In the genomic region with DNA sequence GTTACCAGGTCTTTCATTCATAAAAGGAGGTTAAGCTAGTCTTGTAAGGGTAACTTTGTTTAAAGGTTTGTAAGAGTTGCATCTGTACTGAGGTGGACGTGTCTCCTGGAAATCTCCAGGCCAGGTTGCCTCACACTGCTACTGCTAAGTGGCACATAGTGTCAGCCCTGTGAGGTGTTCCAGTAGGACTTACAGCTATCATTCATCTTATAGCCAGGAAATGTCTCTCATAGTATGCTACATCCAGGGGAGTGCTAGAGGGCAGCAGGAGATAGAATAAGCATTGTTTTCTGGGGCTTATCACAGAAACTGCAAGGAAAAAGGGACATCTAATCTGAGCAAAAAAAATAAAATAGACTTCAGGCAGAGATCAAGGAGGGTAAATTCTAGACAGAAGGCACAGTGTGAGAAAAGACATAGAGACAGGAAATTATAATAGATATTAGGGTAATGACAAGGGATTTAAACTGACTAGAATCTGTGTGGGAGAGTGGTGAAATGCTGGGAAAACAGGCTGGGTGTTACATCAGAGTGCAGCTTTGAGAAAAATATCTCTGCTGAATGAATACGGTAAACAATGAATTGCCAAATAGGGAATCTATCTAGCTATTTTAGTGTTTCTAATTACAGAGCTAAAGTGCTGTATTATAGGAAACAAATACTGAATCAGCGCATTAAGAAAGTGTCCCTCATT, we compare ENCODE assay signal across 17 cellular contexts.
DNase-seq lines count a peak whose midpoint lies in the region; ATAC-seq, FAIRE-seq and TF ChIP-seq lines count a peak whose summit lies in the region.
"Had no signal": no experiment of that assay in that cellular context is flagged by ENCODE, and none has a peak within 500 bp of the region (broad histone marks: within the 10 kb centered on the region; RNA-seq: fewer than 3 reads in every experiment).

No MANE protein-coding gene starts in this region.

- POLR2A ChIA-PET in activated CD4-positive, alpha-beta T cell treated with anti-CD3 and anti-CD28 coated beads for 36 hours (lab: Charles Lee), result no interaction called here
- POLR2A ChIA-PET in GM12878 (lab: Charles Lee), result no interaction called here

- no peak for TF ChIP-seq RAD21 in GM12878 (IDR thresholded peaks at IDR 0.05; ENCODE audit: insufficient read depth, low read depth, low read length)

- H3K36me3 ChIP-seq in GM12878 (ENCODE audit: control insufficient read depth in 2 of 2, insufficient read depth in 2 of 2, low read length in 1 of 2), result no peaks in the 10 kb centered on the region
- no peaks in the 10 kb centered on the region for H3K36me3 ChIP-seq in testis (ENCODE audit: low read depth, missing control alignments)
- peaks cover 0 to 8% (median 0%) of the 10 kb centered on the region in 3 donors for H3K36me3 ChIP-seq in tibial nerve
- H3K36me3 ChIP-seq: uterus had no signal

- H3K9me3 ChIP-seq in GM12878 (replicated peaks; ENCODE audit: control insufficient read depth, insufficient read depth, low read length), result no peaks in the 10 kb centered on the region
- no peaks in the 10 kb centered on the region for H3K9me3 ChIP-seq in testis
- peaks cover 0 to 8% (median 0%) of the 10 kb centered on the region in 4 donors for H3K9me3 ChIP-seq in tibial nerve
- H3K9me3 ChIP-seq: uterus had no signal

- no peaks in the 10 kb centered on the region for H3K36me3 Mint-ChIP-seq in activated CD4-positive, alpha-beta T cell treated with anti-CD3 and anti-CD28 coated beads for 36 hours (ENCODE audit: low read depth)
- H3K36me3 Mint-ChIP-seq in type B pancreatic cell, result no peaks in the 10 kb centered on the region

- ATAC-seq in activated CD4-positive, alpha-beta T cell treated with anti-CD3 and anti-CD28 coated beads for 36 hours, result no peak
- ATAC-seq in GM12878, result peak; percentile 56
- ATAC-seq in left cardiac atrium, result peak; percentile 37 to 44
- ATAC-seq in GM18870 (IDR thresholded peaks at IDR 0.05; ENCODE audit: unreplicated experiment), result no peak
- ATAC-seq: activated CD4-positive, CD25-positive, alpha-beta regulatory T cell treated with anti-CD3 and anti-CD28 coated beads, Interleukin-2, amount 50 U/mL, for 24 hours had no signal

- no peak overlapping the region for H3K4me2 ChIP-seq in GM12878 (ENCODE audit: control insufficient read depth, insufficient read depth)

- TF ChIP-seq CTCF in GM12878 (IDR thresholded peaks at IDR 0.05 in 2 of 3, conservative IDR thresholded peaks at IDR 0.05 in 1 of 3; ENCODE audit: control insufficient read depth in 2 of 3, extremely low read depth in 1 of 3, insufficient read depth in 1 of 3, low read depth in 3 of 3, low read length in 3 of 3) (peak in 1 of 3 experiments; percentile 19; a peak in 1 of 6 replicates), testis (IDR thresholded peaks at IDR 0.05) (no peak), tibial nerve (IDR thresholded peaks at IDR 0.05) (no peak), type B pancreatic cell (conservative IDR thresholded peaks at IDR 0.05) (no peak)

- H3K79me2 ChIP-seq in GM12878 (ENCODE audit: control insufficient read depth, insufficient read depth, low read length), result no peaks in the 10 kb centered on the region

- intact Hi-C loops in activated CD4-positive, alpha-beta T cell treated with anti-CD3 and anti-CD28 coated beads for 36 hours (cut with DNase I, micrococcal nuclease), result no loop called here
- intact Hi-C loops in GM12878 (cut with micrococcal nuclease; ENCODE audit: unreplicated experiment) (no loop called here), left cardiac atrium (cut with DNase I) (no loop called here), testis (cut with DNase I; ENCODE audit: low total_unique reads) (no loop called here)

- no peaks in the 10 kb centered on the region for H3K27me3 ChIP-seq in GM12878 (replicated peaks in 1 of 2; ENCODE audit: control insufficient read depth in 2 of 2, insufficient read depth in 2 of 2, low read length in 1 of 2)
- H3K27me3 ChIP-seq in testis, result no peaks in the 10 kb centered on the region
- H3K27me3 ChIP-seq in tibial nerve, result no peaks in the 10 kb centered on the region
- H3K27me3 ChIP-seq: uterus had no signal

- no peak for TF ChIP-seq EP300 in GM12878 (IDR thresholded peaks at IDR 0.05; ENCODE audit: borderline replicate concordance in 1 of 2, control insufficient read depth in 1 of 2, low read depth in 2 of 2, low read length in 2 of 2)
- TF ChIP-seq EP300 in tibial nerve (IDR thresholded peaks at IDR 0.05), result no peak

- H3K9ac ChIP-seq in GM12878 (ENCODE audit: control insufficient read depth, insufficient read depth, low read length), result no peak overlapping the region

- H3K27me3 Mint-ChIP-seq in activated CD4-positive, alpha-beta T cell treated with anti-CD3 and anti-CD28 coated beads for 36 hours, result no peaks in the 10 kb centered on the region
- H3K27me3 Mint-ChIP-seq in type B pancreatic cell, result no peaks in the 10 kb centered on the region
- H3K27me3 Mint-ChIP-seq: activated T-cell treated with anti-CD3 and anti-CD28 coated beads, Interleukin-2, amount 50 U/mL, for 24 hours had no signal

- peak; percentile 7 for DNase-seq in activated CD4-positive, alpha-beta T cell treated with anti-CD3 and anti-CD28 coated beads for 36 hours
- no peak for DNase-seq in activated CD4-positive, alpha-beta T cell treated with anti-CD3 and anti-CD28 coated beads for 1 hour
- DNase-seq in GM12878 (ENCODE audit: low read depth, low spot score) (no peak), left cardiac atrium (no peak), testis (peak; percentile 32), tibial nerve (ENCODE audit: low spot score in 2 of 2) (no peak), type B pancreatic cell (ENCODE audit: extremely low spot score, unreplicated experiment) (no peak)
- DNase-seq: activated T-cell treated with anti-CD3 and anti-CD28 coated beads, Interleukin-2, amount 50 U/mL, for 24 hours; DND-41; effector CD4-positive, alpha-beta T cell; NCI-H510A treated with DMSO at 0.1 percent for 48 hours; SHP77 treated with DMSO at 0.1 percent for 48 hours; stimulated activated CD8-positive, alpha-beta memory T cell treated with anti-CD3 and anti-CD28 coated beads, Interleukin-4, amount 100 ng/mL, for 48 hours; uterus had no signal

- H3K27ac ChIP-seq in GM12878 (ENCODE audit: control insufficient read depth, insufficient read depth) (no peak overlapping the region), testis (peak overlapping the region; percentile 34 to 63), tibial nerve (no peak overlapping the region)
- H3K27ac ChIP-seq: uterus had no signal

- no peaks in the 10 kb centered on the region for H3K4me1 ChIP-seq in GM12878 (ENCODE audit: control insufficient read depth, insufficient read depth, low read length)
- H3K4me1 ChIP-seq in testis, result no peaks in the 10 kb centered on the region
- no peaks in the 10 kb centered on the region for H3K4me1 ChIP-seq in tibial nerve
- H3K4me1 ChIP-seq: uterus had no signal

- RAD21 ChIA-PET in GM12878 (lab: Charles Lee; ENCODE audit: unreplicated experiment), result interaction anchor here (1.2 kb wide), 1 partner anchor 11 kb away, joined by 3 read pairs; no protein-coding TSS in a partner anchor

- H4K20me1 ChIP-seq in GM12878 (ENCODE audit: control insufficient read depth, insufficient read depth), result no peaks in the 10 kb centered on the region

- no peak overlapping the region for H3K27ac Mint-ChIP-seq in activated CD4-positive, alpha-beta T cell treated with anti-CD3 and anti-CD28 coated beads for 36 hours
- no peak overlapping the region for H3K27ac Mint-ChIP-seq in type B pancreatic cell
- H3K27ac Mint-ChIP-seq: activated T-cell treated with anti-CD3 and anti-CD28 coated beads, Interleukin-2, amount 50 U/mL, for 24 hours had no signal

- SMC1A ChIA-PET in GM12878 (lab: Charles Lee; ENCODE audit: uncharacterized antibody, unreplicated experiment), result interaction anchor here (0.6 to 1.0 kb wide), 2 partner anchors 81 to 93 kb away, joined by 3 to 4 read pairs; no protein-coding TSS in a partner anchor

- FAIRE-seq in GM12878 (lab: Jason Lieb, UNC), result no peak
- FAIRE-seq: GM12892 had no signal

- 68% methylated on average over 3 of the region's 3 CpGs for WGBS in GM12878 (ENCODE audit: insufficient coverage, insufficient replicate concordance, low lambda C conversion rate, missing lambda C conversion rate)
- WGBS in testis, 2 donors, result 54 to 75% methylated on average over 3 of the region's 3 CpGs
- 46 to 57% methylated on average over 3 of the region's 3 CpGs for WGBS in tibial nerve, 2 donors

- H3K4me3 Mint-ChIP-seq in activated CD4-positive, alpha-beta T cell treated with anti-CD3 and anti-CD28 coated beads for 36 hours, result no peak overlapping the region
- no peak overlapping the region for H3K4me3 Mint-ChIP-seq in type B pancreatic cell
- H3K4me3 Mint-ChIP-seq: activated T-cell treated with anti-CD3 and anti-CD28 coated beads, Interleukin-2, amount 50 U/mL, for 24 hours had no signal

- in situ Hi-C loops in GM12878 (cut with MboI), result no loop called here

- TF ChIP-seq POLR2A in GM12878 (IDR thresholded peaks at IDR 0.05; ENCODE audit: low read depth, low read length) (no peak), testis (IDR thresholded peaks at IDR 0.05) (no peak), tibial nerve (IDR thresholded peaks at IDR 0.05) (no peak)

- no peak overlapping the region for H2AFZ ChIP-seq in GM12878 (ENCODE audit: control insufficient read depth, low read depth, low read length)

- H3K9me3 Mint-ChIP-seq in activated CD4-positive, alpha-beta T cell treated with anti-CD3 and anti-CD28 coated beads for 36 hours (ENCODE audit: low read depth), result peaks cover 2% of the 10 kb centered on the region
- no peaks in the 10 kb centered on the region for H3K9me3 Mint-ChIP-seq in type B pancreatic cell
- H3K9me3 Mint-ChIP-seq: activated T-cell treated with anti-CD3 and anti-CD28 coated beads, Interleukin-2, amount 50 U/mL, for 24 hours had no signal

- no peaks in the 10 kb centered on the region for H3K4me1 Mint-ChIP-seq in activated CD4-positive, alpha-beta T cell treated with anti-CD3 and anti-CD28 coated beads for 36 hours
- H3K4me1 Mint-ChIP-seq in type B pancreatic cell (ENCODE audit: unreplicated experiment), result no peaks in the 10 kb centered on the region

- CTCF ChIA-PET in activated CD4-positive, alpha-beta T cell treated with anti-CD3 and anti-CD28 coated beads for 36 hours (lab: Charles Lee), result no interaction called here
- CTCF ChIA-PET in GM12878 (lab: Yijun Ruan, JAX), result interaction anchor here (1.0 to 1.4 kb wide), 2 partner anchors 10 to 163 kb away, joined by 3 to 4 read pairs; no protein-coding TSS in a partner anchor

- BruUV-seq in GM12878 (replicated peaks; lab: Mats Ljungman, UMichigan), result no TSS peak

- H3K4me3 ChIP-seq in GM12878 (no peak overlapping the region), testis (no peak overlapping the region), tibial nerve (no peak overlapping the region)
- H3K4me3 ChIP-seq: uterus had no signal

TF ChIP-seq in GM12878, 131 proteins besides CTCF, POLR2A, EP300 and RAD21 (continues in another document):
- TF ChIP-seq EZH2 (IDR thresholded peaks at IDR 0.05; ENCODE audit: borderline replicate concordance, control insufficient read depth, low read depth, low read length), result no peak
- no peak for TF ChIP-seq WRNIP1 (IDR thresholded peaks at IDR 0.05; ENCODE audit: borderline replicate concordance, low read depth, low read length)
- no peak for TF ChIP-seq RFX5 (IDR thresholded peaks at IDR 0.05; ENCODE audit: low read depth, low read length)
- TF ChIP-seq HDAC2 (IDR thresholded peaks at IDR 0.05), result no peak
- TF ChIP-seq IKZF1 (conservative IDR thresholded peaks at IDR 0.05), result no peak
- TF ChIP-seq CEBPB (IDR thresholded peaks at IDR 0.05; ENCODE audit: borderline replicate concordance in 1 of 2, low read depth in 2 of 2, low read length in 2 of 2), result no peak

Comparison
In these comparisons a context has a peak if more than half of its experiments do, and no peak if none do; other contexts are left out.
1. DNase-seq: peak in activated CD4-positive, alpha-beta T cell treated with anti-CD3 and anti-CD28 coated beads for 36 hours (single experiment) and testis (single experiment); none in activated CD4-positive, alpha-beta T cell treated with anti-CD3 and anti-CD28 coated beads for 1 hour (single experiment), GM12878 (single experiment), left cardiac atrium (single experiment), tibial nerve (0 of 2) and type B pancreatic cell (single experiment).
2. ATAC-seq: peak in GM12878 (single experiment) and left cardiac atrium (2 of 2); none in activated CD4-positive, alpha-beta T cell treated with anti-CD3 and anti-CD28 coated beads for 36 hours (single experiment) and GM18870 (single experiment).
3. H3K27ac ChIP-seq: peak in testis (2 of 2); none in GM12878 (single experiment) and tibial nerve (0 of 4).